In genomic region chr20:5377484-5377883, GRCh38 we compare ENCODE assay signal across 33 cellular contexts.
DNase-seq lines count a peak whose midpoint lies in the region; ATAC-seq, FAIRE-seq and TF ChIP-seq lines count a peak whose summit lies in the region.
"Had no signal": no experiment of that assay in that cellular context is flagged by ENCODE, and none has a peak within 500 bp of the region (broad histone marks: within the 10 kb centered on the region; RNA-seq: fewer than 3 reads in every experiment).

No MANE protein-coding gene starts in this region.

- no peak overlapping the region for H4K91ac ChIP-seq in IMR-90 (ENCODE audit: insufficient read depth, low read depth, low read length)

- CTCF ChIA-PET in HepG2 (lab: Yijun Ruan, JAX; ENCODE audit: low intra/inter-chr PET ratio, low total read pairs), result no interaction called here
- CTCF ChIA-PET in IMR-90 (lab: Yijun Ruan, JAX), result no interaction called here
- CTCF ChIA-PET in K562 (lab: Yijun Ruan, JAX; ENCODE audit: low intra/inter-chr PET ratio), result no interaction called here

- WGBS in HepG2 (ENCODE audit: low lambda C conversion rate), result 0% methylated on average over 1 of the region's 1 CpG
- WGBS in right lobe of liver (ENCODE audit: insufficient coverage, low coverage, low lambda C conversion rate, missing lambda C conversion rate), result 33% methylated on average over 1 of the region's 1 CpG
- no CpG with 5 or more reads among the region's 1 CpG for WGBS in IMR-90 (ENCODE audit: extremely low coverage in 2 of 2, insufficient read length in 1 of 2), 2 experiments
- WGBS in K562 (ENCODE audit: insufficient coverage, low coverage, missing lambda C conversion rate), result 0% methylated on average over 1 of the region's 1 CpG

- no peaks in the 10 kb centered on the region for H3K4me1 ChIP-seq in HepG2 (ENCODE audit: insufficient read depth, low read length)
- H3K4me1 ChIP-seq in right lobe of liver, result no peaks in the 10 kb centered on the region
- H3K4me1 ChIP-seq in IMR-90 (ENCODE audit: control insufficient read depth, insufficient read depth, low read length), result no peaks in the 10 kb centered on the region
- no peaks in the 10 kb centered on the region for H3K4me1 ChIP-seq in K562 (replicated peaks in 1 of 2; ENCODE audit: control insufficient read depth in 2 of 2, insufficient read depth in 2 of 2, low read length in 2 of 2)
- H3K4me1 ChIP-seq: A549; BE2C; BLaER1; BLaER1 treated with 17β-estradiol and CSF1 and Interleukin-3, amounts not matched to agents 10 nM and 100 nM; Caco-2 had no signal

- no peak overlapping the region for H3K23ac ChIP-seq in IMR-90 (ENCODE audit: low read depth, low read length)

- H2AFZ ChIP-seq in HepG2 (ENCODE audit: low read length) (no peak overlapping the region), IMR-90 (replicated peaks; ENCODE audit: low read length, poor library complexity) (no peak overlapping the region), K562 (ENCODE audit: low read depth, low read length) (no peak overlapping the region)

- H3K9me3 ChIP-seq in HepG2 (ENCODE audit: low read length) (no peaks in the 10 kb centered on the region), right lobe of liver (no peaks in the 10 kb centered on the region), IMR-90 (ENCODE audit: control insufficient read depth, insufficient read depth, low read length) (no peaks in the 10 kb centered on the region), K562 (replicated peaks; ENCODE audit: control insufficient read depth, insufficient read depth, low read depth, low read length) (no peaks in the 10 kb centered on the region)
- H3K9me3 ChIP-seq: BE2C, BLaER1, Caco-2 had no signal

- dilution Hi-C loops in IMR-90 (cut with HindIII; ENCODE audit: low sequenced_read_pairs, unreplicated experiment), result no loop called here

- H3K27ac ChIP-seq in HepG2 (ENCODE audit: extremely low read length, insufficient read depth, low read length) (no peak overlapping the region), right lobe of liver (no peak overlapping the region), IMR-90 (ENCODE audit: insufficient read depth, low read length) (no peak overlapping the region), K562 (ENCODE audit: extremely low read depth, low read depth, low read length) (no peak overlapping the region)
- H3K27ac ChIP-seq: 22Rv1; A549; BLaER1; BLaER1 treated with 17β-estradiol and CSF1 and Interleukin-3, amounts not matched to agents 10 nM and 100 nM; C4-2B had no signal

- H3K14ac ChIP-seq in IMR-90 (replicated peaks; ENCODE audit: low read depth, low read length), result no peak overlapping the region

- TF ChIP-seq EP300 in HepG2 (IDR thresholded peaks at IDR 0.05; ENCODE audit: low read depth in 2 of 2, low read length in 2 of 2) (no peak), HepG2 (CRISPR knock-in tag; IDR thresholded peaks at IDR 0.05; ENCODE audit: borderline replicate concordance) (no peak), K562 (IDR thresholded peaks at IDR 0.05; ENCODE audit: low read length) (no peak)

- intact Hi-C loops in HepG2 (cut with micrococcal nuclease; ENCODE audit: unreplicated experiment) (no loop called here), right lobe of liver (cut with DNase I) (no loop called here), IMR-90 (cut with micrococcal nuclease) (no loop called here), K562 (cut with micrococcal nuclease) (no loop called here)

- H3K9ac ChIP-seq in HepG2 (ENCODE audit: insufficient read depth, low read depth, low read length) (no peak overlapping the region), IMR-90 (ENCODE audit: low read depth, low read length) (no peak overlapping the region), K562 (ENCODE audit: insufficient read depth in 1 of 2, low read depth in 2 of 2, low read length in 2 of 2) (no peak overlapping the region)
- H3K9ac ChIP-seq: BLaER1; BLaER1 treated with 17β-estradiol and CSF1 and Interleukin-3, amounts not matched to agents 10 nM and 100 nM had no signal

- no peak overlapping the region for H4K8ac ChIP-seq in IMR-90 (ENCODE audit: low read depth in 2 of 2, low read length in 2 of 2)

- H4K20me1 ChIP-seq in HepG2 (ENCODE audit: insufficient read depth, low read length) (no peaks in the 10 kb centered on the region), IMR-90 (ENCODE audit: insufficient read depth, low read length) (no peaks in the 10 kb centered on the region), K562 (replicated peaks; ENCODE audit: control insufficient read depth, insufficient read depth, low read length) (no peaks in the 10 kb centered on the region)
- H4K20me1 ChIP-seq: BLaER1; BLaER1 treated with 17β-estradiol and CSF1 and Interleukin-3, amounts not matched to agents 10 nM and 100 nM had no signal

- in situ Hi-C loops in HepG2 (cut with HindIII; ENCODE audit: extremely low pct_ligation_motif_present, low pct_unique_long_range_greater_than_20kb) (no loop called here), IMR-90 (cut with MboI; ENCODE audit: low sequenced_read_pairs) (no loop called here), K562 (cut with MboI) (no loop called here)

- H3K4me3 ChIP-seq in HepG2 (replicated peaks in 1 of 3; ENCODE audit: insufficient read depth in 1 of 3, low read depth in 2 of 3, low read length in 3 of 3), result no peak overlapping the region
- H3K4me3 ChIP-seq in right lobe of liver, result no peak overlapping the region
- H3K4me3 ChIP-seq in IMR-90 (ENCODE audit: insufficient read depth, low read depth, low read length), result no peak overlapping the region
- no peak overlapping the region for H3K4me3 ChIP-seq in K562
- H3K4me3 ChIP-seq: A549; BLaER1; BLaER1 treated with 17β-estradiol and CSF1 and Interleukin-3, amounts not matched to agents 10 nM and 100 nM had no signal

- no peak overlapping the region for H3K56ac ChIP-seq in IMR-90 (ENCODE audit: extremely low read depth, insufficient read depth, low read length)

- H3K36me3 ChIP-seq in HepG2 (replicated peaks in 1 of 2; ENCODE audit: control insufficient read depth in 1 of 2, insufficient read depth in 2 of 2, low read length in 2 of 2) (no peaks in the 10 kb centered on the region), right lobe of liver (no peaks in the 10 kb centered on the region), IMR-90 (ENCODE audit: control insufficient read depth, insufficient read depth, low read length) (no peaks in the 10 kb centered on the region), K562 (ENCODE audit: control insufficient read depth, insufficient read depth, low read length) (no peaks in the 10 kb centered on the region)
- H3K36me3 ChIP-seq: BE2C; BLaER1; BLaER1 treated with 17β-estradiol and CSF1 and Interleukin-3, amounts not matched to agents 10 nM and 100 nM had no signal

- H3K4me2 ChIP-seq in HepG2 (ENCODE audit: low read depth, low read length), result no peak overlapping the region
- H3K4me2 ChIP-seq in IMR-90 (ENCODE audit: low read depth, low read length), result no peak overlapping the region
- no peak overlapping the region for H3K4me2 ChIP-seq in K562 (ENCODE audit: insufficient read depth, low read length)
- H3K4me2 ChIP-seq: A549; BLaER1; BLaER1 treated with 17β-estradiol and CSF1 and Interleukin-3, amounts not matched to agents 10 nM and 100 nM had no signal

- no peak overlapping the region for H3K4ac ChIP-seq in IMR-90 (ENCODE audit: low read depth, low read length)

- H2BK120ac ChIP-seq in IMR-90 (ENCODE audit: low read depth, low read length), result no peak overlapping the region

- H3K79me2 ChIP-seq in HepG2 (ENCODE audit: insufficient read depth, low read length) (no peaks in the 10 kb centered on the region), K562 (ENCODE audit: control insufficient read depth, insufficient read depth, low read length) (no peaks in the 10 kb centered on the region)

- H3K9me1 ChIP-seq in IMR-90 (ENCODE audit: insufficient read depth, low read length) (no peaks in the 10 kb centered on the region), K562 (ENCODE audit: control insufficient read depth, insufficient read depth, low read length) (no peaks in the 10 kb centered on the region)

- BruUV-seq in HepG2 (replicated peaks; lab: Mats Ljungman, UMichigan), result no TSS peak
- BruUV-seq in IMR-90 (replicated peaks; lab: Mats Ljungman, UMichigan), result no TSS peak
- BruUV-seq in K562 (replicated peaks; lab: Mats Ljungman, UMichigan), result no TSS peak

- TF ChIP-seq POLR2A in HepG2 (IDR thresholded peaks at IDR 0.05; ENCODE audit: insufficient read depth in 1 of 2, low read depth in 2 of 2, low read length in 2 of 2) (no peak), right lobe of liver (IDR thresholded peaks at IDR 0.05) (no peak), IMR-90 (IDR thresholded peaks at IDR 0.05; ENCODE audit: low read depth, low read length) (no peak), K562 (conservative IDR thresholded peaks at IDR 0.05) (no peak), GM12892 (IDR thresholded peaks at IDR 0.05; ENCODE audit: low read depth, low read length) (no peak)

- TF ChIP-seq CTCF in HepG2 (CRISPR knock-in tag; IDR thresholded peaks at IDR 0.05), result no peak
- no peak for TF ChIP-seq CTCF in right lobe of liver (IDR thresholded peaks at IDR 0.05)
- no peak for TF ChIP-seq CTCF in IMR-90 (conservative IDR thresholded peaks at IDR 0.05; ENCODE audit: low read depth, low read length)
- TF ChIP-seq CTCF in K562 (IDR thresholded peaks at IDR 0.05 in 2 of 3, conservative IDR thresholded peaks at IDR 0.05 in 1 of 3; ENCODE audit: insufficient read depth in 2 of 3, low read depth in 1 of 3, low read length in 3 of 3), result no peak

- TF ChIP-seq RAD21 in HepG2 (CRISPR knock-in tag; IDR thresholded peaks at IDR 0.05), result no peak
- no peak for TF ChIP-seq RAD21 in IMR-90 (IDR thresholded peaks at IDR 0.05; ENCODE audit: low read length)
- TF ChIP-seq RAD21 in K562 (CRISPR knock-in tag; conservative IDR thresholded peaks at IDR 0.05 in 1 of 2, IDR thresholded peaks at IDR 0.05 in 1 of 2), result no peak

- no peak for FAIRE-seq in HepG2 (lab: Jason Lieb, UNC)
- no peak for FAIRE-seq in K562 (lab: Jason Lieb, UNC)
- no peak for FAIRE-seq in GM12892 (lab: Jason Lieb, UNC)
- FAIRE-seq: A204.1, D721Med had no signal

- H2BK5ac ChIP-seq in IMR-90 (ENCODE audit: low read depth, low read length, poor library complexity, severe bottlenecking), result no peak overlapping the region

- ATAC-seq in HepG2 (no peak), right lobe of liver (no peak), IMR-90 (ENCODE audit: low read depth) (no peak), K562 (no peak), HG03571 (IDR thresholded peaks at IDR 0.05; ENCODE audit: unreplicated experiment) (no peak)
- ATAC-seq: A549; CD8-positive, alpha-beta T cell had no signal

- H4K5ac ChIP-seq in IMR-90 (ENCODE audit: low read depth, low read length), result no peak overlapping the region

- H3K18ac ChIP-seq in IMR-90 (ENCODE audit: low read depth, low read length), result no peak overlapping the region

- POLR2A ChIA-PET in HepG2 (lab: Yijun Ruan, JAX) (no interaction called here), IMR-90 (lab: Charles Lee; ENCODE audit: unreplicated experiment) (no interaction called here), K562 (lab: Yijun Ruan, JAX) (no interaction called here)

- no peak overlapping the region for H2BK15ac ChIP-seq in IMR-90 (ENCODE audit: low read depth, low read length)

- H2AK9ac ChIP-seq in IMR-90 (replicated peaks; ENCODE audit: low read depth, low read length, poor library complexity), result no peak overlapping the region

- H3K79me1 ChIP-seq in IMR-90 (ENCODE audit: low read depth in 1 of 2, low read length in 2 of 2), result no peaks in the 10 kb centered on the region

- H2BK20ac ChIP-seq in IMR-90 (ENCODE audit: low read depth, low read length), result no peak overlapping the region

- DNase-seq in HepG2 (ENCODE audit: low spot score), result no peak
- no peak for DNase-seq in right lobe of liver
- no peak for DNase-seq in IMR-90
- no peak for DNase-seq in K562 (ENCODE audit: extremely low read depth in 1 of 4, low spot score in 3 of 4)
- DNase-seq in GM12892 (ENCODE audit: insufficient read length), result no peak
- DNase-seq: 8988T; ACHN; AML-193; BE2C; C1 segment of cervical spinal cord; Caco-2; Calu3; CD4-positive, alpha-beta memory T cell; CD4-positive, alpha-beta T cell; CD4-positive, CD25-positive, alpha-beta regulatory T cell; CD8-positive, alpha-beta memory T cell; CD8-positive, alpha-beta T cell; COR-L47; DMS 273 treated with DMSO at 0.1 percent for 48 hours; DMS153; DMS53; DMS79; DMS79 treated with DMSO at 0.1 percent for 48 hours; DND-41; EL had no signal

- peaks cover 2 to 16% of the 10 kb centered on the region in 2 experiments; a peak in 2 of 5 replicates for H3K27me3 ChIP-seq in HepG2 (ENCODE audit: control insufficient read depth in 1 of 2, insufficient read depth in 2 of 2, low read length in 2 of 2)
- H3K27me3 ChIP-seq in right lobe of liver, result no peaks in the 10 kb centered on the region
- H3K27me3 ChIP-seq in IMR-90 (ENCODE audit: control insufficient read depth, insufficient read depth, low read length), result no peaks in the 10 kb centered on the region
- no peaks in the 10 kb centered on the region for H3K27me3 ChIP-seq in K562 (ENCODE audit: control insufficient read depth in 2 of 2, insufficient read depth in 2 of 2, low read length in 2 of 2)
- H3K27me3 ChIP-seq: BE2C; BLaER1; BLaER1 treated with 17β-estradiol and CSF1 and Interleukin-3, amounts not matched to agents 10 nM and 100 nM had no signal

- H2AK5ac ChIP-seq in IMR-90 (ENCODE audit: low read depth, low read length), result no peak overlapping the region

Comparison
In these comparisons a context has a peak if more than half of its experiments do, and no peak if none do; other contexts are left out.
1. Of the 241 proteins assayed by ChIP-seq in both HepG2 and K562: peak only in HepG2: CEBPB; only in K562: CEBPG; in both: none; in neither: 237; mixed calls (peak in some experiments, not most) for 2.